1 cellular context compared by ENCODE assay signal in the genomic region with DNA sequence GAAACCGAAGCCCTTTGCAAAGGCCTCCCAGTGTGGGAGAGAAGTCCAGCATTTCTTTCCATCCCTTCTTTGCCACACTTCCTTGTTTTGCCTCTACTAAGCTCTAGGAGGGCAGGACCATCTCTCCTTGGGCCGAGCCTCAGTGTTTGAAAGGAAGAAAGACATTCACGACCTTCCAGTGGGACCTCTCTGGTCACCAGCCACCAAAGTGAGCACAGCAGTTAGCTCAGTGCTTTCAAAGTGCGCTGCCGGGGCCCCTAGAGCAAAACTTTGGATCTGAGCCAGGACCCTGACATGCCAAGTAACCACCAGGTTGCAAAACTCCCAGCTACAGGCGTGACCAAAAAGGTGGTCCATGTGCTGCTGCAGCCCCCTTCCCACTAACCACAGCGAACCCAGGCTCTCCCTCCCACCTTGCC.
TF ChIP-seq lines count a peak whose summit lies in the region.

No MANE protein-coding gene starts in this region.

TF ChIP-seq in GM23338, 12 proteins besides CTCF, POLR2A, EP300 and RAD21 (continued from another document):
- no peak for TF ChIP-seq ZNF462 (CRISPR knock-in tag; IDR thresholded peaks at IDR 0.05)
- no peak for TF ChIP-seq JUNB (IDR thresholded peaks at IDR 0.05; ENCODE audit: unreplicated experiment)
